Comparison of ENCODE assay signal across 18 cellular contexts in the genomic region with DNA sequence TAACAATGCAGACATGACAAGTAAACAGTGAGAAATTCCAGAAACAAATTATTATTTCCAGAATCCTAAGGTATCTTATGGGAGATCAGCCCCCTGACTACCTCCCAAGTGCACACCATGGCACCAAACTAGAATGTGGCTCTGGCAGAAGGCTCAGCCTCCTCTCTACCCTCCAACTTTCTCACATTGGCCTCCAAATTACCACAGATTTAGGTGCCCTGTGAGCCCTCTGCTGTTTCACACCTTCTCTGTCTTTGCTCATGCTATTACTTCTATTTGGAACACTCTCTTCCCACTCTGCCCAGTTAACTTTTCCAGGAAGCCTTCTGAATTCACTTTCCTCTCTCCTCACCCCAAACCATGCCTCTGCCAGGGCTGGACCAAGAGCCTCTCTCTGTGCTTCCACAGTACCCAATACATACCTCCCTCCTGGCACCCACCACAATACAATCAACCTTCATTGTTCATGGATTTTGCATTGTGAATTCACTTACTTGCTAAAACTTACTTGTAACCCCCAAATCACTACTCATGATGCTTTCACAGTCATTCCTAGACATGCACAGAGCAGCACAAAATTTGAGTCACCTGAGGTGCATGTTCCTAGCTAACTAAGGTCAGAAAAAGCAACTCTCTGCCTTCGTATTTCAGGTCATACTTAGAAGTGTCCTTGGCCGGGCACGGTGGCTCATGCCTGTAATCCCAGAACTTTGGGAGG. TPM values are rescaled to one million over a fixed set of nuclear protein-coding genes. Genes with fewer than 3 reads are reported as not detected.
DNase-seq lines count a peak whose midpoint lies in the region; ATAC-seq and TF ChIP-seq lines count a peak whose summit lies in the region.
"Had no signal": no experiment of that assay in that cellular context is flagged by ENCODE, and none has a peak within 500 bp of the region (broad histone marks: within the 10 kb centered on the region; RNA-seq: fewer than 3 reads in every experiment).

No MANE protein-coding gene starts in this region.

- ATAC-seq in WTC11, result no peak
- ATAC-seq in effector memory CD8-positive, alpha-beta T cell (replicated peaks), result peak; percentile 72
- no peak for ATAC-seq in GM18519 (IDR thresholded peaks at IDR 0.05; ENCODE audit: low FRiP score, unreplicated experiment)
- ATAC-seq: Right ventricle myocardium inferior had no signal

- H3K4me1 Mint-ChIP-seq in WTC11, result no peaks in the 10 kb centered on the region
- peaks cover 38 to 41% of the 10 kb centered on the region in 2 donors for H3K4me1 Mint-ChIP-seq in effector memory CD8-positive, alpha-beta T cell (ENCODE audit: low read depth in 2 of 2)
- H3K4me1 Mint-ChIP-seq: nephron had no signal

- peaks cover 14% of the 10 kb centered on the region; the same call in 1 of the 2 replicates for H3K36me3 Mint-ChIP-seq in WTC11
- H3K36me3 Mint-ChIP-seq in effector memory CD8-positive, alpha-beta T cell (ENCODE audit: insufficient read depth), result peaks cover 32% of the 10 kb centered on the region

- in situ Hi-C loops in ACHN (cut with HindIII; ENCODE audit: low pct_ligation_motif_present, low pct_unique_long_range_greater_than_20kb, low sequenced_read_pairs), result no loop called here

- no peaks in the 10 kb centered on the region for H3K9me3 Mint-ChIP-seq in WTC11
- no peaks in the 10 kb centered on the region for H3K9me3 Mint-ChIP-seq in effector memory CD8-positive, alpha-beta T cell
- H3K9me3 Mint-ChIP-seq: nephron had no signal

- peak; percentile 46 for DNase-seq in stimulated activated CD4-positive, alpha-beta T cell treated with anti-CD3 and anti-CD28 coated beads, Interleukin-1b, Interleukin-23, amount 100 ng/mL, for 48 hours
- DNase-seq in stimulated activated CD4-positive, alpha-beta T cell treated with anti-CD3 and anti-CD28 coated beads, Interleukin-4, amount 100 ng/mL, for 4 hours, result no peak
- DNase-seq in WTC11 (ENCODE audit: low spot score), result no peak
- no peak for DNase-seq in effector memory CD8-positive, alpha-beta T cell
- no peak for DNase-seq in NCI-H2196 treated with DMSO at 0.1 percent for 48 hours (lab: John Stamatoyannopoulos, UW; ENCODE audit: unreplicated experiment)
- DNase-seq in ACHN, result no peak
- DNase-seq: AML-193; brain microvascular endothelial cell; Caco-2; mesenchymal stem cell; MV-4-11; NCI-H1694; NCI-H774; stimulated activated naive CD4-positive, alpha-beta T cell; transverse colon had no signal

- no peak for TF ChIP-seq CTCF in WTC11 (IDR thresholded peaks at IDR 0.05)

- H3K27me3 Mint-ChIP-seq in WTC11 (ENCODE audit: low read depth), result no peaks in the 10 kb centered on the region
- no peaks in the 10 kb centered on the region for H3K27me3 Mint-ChIP-seq in effector memory CD8-positive, alpha-beta T cell

- no peak overlapping the region for H3K4me3 Mint-ChIP-seq in WTC11
- peak overlapping the region; percentile 32 to 39 for H3K4me3 Mint-ChIP-seq in effector memory CD8-positive, alpha-beta T cell
- H3K4me3 Mint-ChIP-seq: nephron had no signal

- peak overlapping the region; percentile 12; the same call in 1 of the 2 replicates for H3K27ac Mint-ChIP-seq in WTC11
- peak overlapping the region in 1 of 2 donors; percentile 8 for H3K27ac Mint-ChIP-seq in effector memory CD8-positive, alpha-beta T cell
- H3K27ac Mint-ChIP-seq: nephron had no signal

- POLR2A ChIA-PET in WTC11 (lab: Charles Lee), result no interaction called here

- CTCF ChIA-PET in WTC11 (lab: Charles Lee), result interaction anchor here (3.9 kb wide), 1 partner anchor 27 kb away, joined by 12 read pairs; no protein-coding TSS in a partner anchor

TF ChIP-seq in WTC11, 78 proteins besides CTCF, POLR2A, EP300 and RAD21 (continues in another document):
- no peak for TF ChIP-seq IRF2 (CRISPR knock-in tag; IDR thresholded peaks at IDR 0.05; ENCODE audit: borderline replicate concordance, low read depth)
- TF ChIP-seq, protein P1, sequence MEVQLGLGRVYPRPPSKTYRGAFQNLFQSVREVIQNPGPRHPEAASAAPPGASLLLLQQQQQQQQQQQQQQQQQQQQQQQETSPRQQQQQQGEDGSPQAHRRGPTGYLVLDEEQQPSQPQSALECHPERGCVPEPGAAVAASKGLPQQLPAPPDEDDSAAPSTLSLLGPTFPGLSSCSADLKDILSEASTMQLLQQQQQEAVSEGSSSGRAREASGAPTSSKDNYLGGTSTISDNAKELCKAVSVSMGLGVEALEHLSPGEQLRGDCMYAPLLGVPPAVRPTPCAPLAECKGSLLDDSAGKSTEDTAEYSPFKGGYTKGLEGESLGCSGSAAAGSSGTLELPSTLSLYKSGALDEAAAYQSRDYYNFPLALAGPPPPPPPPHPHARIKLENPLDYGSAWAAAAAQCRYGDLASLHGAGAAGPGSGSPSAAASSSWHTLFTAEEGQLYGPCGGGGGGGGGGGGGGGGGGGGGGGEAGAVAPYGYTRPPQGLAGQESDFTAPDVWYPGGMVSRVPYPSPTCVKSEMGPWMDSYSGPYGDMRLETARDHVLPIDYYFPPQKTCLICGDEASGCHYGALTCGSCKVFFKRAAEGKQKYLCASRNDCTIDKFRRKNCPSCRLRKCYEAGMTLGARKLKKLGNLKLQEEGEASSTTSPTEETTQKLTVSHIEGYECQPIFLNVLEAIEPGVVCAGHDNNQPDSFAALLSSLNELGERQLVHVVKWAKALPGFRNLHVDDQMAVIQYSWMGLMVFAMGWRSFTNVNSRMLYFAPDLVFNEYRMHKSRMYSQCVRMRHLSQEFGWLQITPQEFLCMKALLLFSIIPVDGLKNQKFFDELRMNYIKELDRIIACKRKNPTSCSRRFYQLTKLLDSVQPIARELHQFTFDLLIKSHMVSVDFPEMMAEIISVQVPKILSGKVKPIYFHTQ (CRISPR knock-in tag; IDR thresholded peaks at IDR 0.05), result no peak
- no peak for TF ChIP-seq CBFB (CRISPR knock-in tag; IDR thresholded peaks at IDR 0.05; ENCODE audit: low read depth)
- TF ChIP-seq, protein P2, sequence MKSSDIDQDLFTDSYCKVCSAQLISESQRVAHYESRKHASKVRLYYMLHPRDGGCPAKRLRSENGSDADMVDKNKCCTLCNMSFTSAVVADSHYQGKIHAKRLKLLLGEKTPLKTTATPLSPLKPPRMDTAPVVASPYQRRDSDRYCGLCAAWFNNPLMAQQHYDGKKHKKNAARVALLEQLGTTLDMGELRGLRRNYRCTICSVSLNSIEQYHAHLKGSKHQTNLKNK (CRISPR knock-in tag; IDR thresholded peaks at IDR 0.05), result no peak
- TF ChIP-seq TEAD1 (CRISPR knock-in tag; IDR thresholded peaks at IDR 0.05), result no peak
- TF ChIP-seq, protein P3, sequence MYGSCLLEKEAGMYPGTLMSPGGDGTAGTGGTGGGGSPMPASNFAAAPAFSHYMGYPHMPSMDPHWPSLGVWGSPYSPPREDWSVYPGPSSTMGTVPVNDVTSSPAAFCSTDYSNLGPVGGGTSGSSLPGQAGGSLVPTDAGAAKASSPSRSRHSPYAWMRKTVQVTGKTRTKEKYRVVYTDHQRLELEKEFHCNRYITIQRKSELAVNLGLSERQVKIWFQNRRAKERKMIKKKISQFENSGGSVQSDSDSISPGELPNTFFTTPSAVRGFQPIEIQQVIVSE (CRISPR knock-in tag; IDR thresholded peaks at IDR 0.05; ENCODE audit: borderline replicate concordance), result no peak
- no peak for TF ChIP-seq ZNF138 (CRISPR knock-in tag; conservative IDR thresholded peaks at IDR 0.05)
- TF ChIP-seq, protein P4, sequence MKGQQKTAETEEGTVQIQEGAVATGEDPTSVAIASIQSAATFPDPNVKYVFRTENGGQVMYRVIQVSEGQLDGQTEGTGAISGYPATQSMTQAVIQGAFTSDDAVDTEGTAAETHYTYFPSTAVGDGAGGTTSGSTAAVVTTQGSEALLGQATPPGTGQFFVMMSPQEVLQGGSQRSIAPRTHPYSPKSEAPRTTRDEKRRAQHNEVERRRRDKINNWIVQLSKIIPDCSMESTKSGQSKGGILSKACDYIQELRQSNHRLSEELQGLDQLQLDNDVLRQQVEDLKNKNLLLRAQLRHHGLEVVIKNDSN (CRISPR knock-in tag; IDR thresholded peaks at IDR 0.05), result no peak
- TF ChIP-seq, protein P5, sequence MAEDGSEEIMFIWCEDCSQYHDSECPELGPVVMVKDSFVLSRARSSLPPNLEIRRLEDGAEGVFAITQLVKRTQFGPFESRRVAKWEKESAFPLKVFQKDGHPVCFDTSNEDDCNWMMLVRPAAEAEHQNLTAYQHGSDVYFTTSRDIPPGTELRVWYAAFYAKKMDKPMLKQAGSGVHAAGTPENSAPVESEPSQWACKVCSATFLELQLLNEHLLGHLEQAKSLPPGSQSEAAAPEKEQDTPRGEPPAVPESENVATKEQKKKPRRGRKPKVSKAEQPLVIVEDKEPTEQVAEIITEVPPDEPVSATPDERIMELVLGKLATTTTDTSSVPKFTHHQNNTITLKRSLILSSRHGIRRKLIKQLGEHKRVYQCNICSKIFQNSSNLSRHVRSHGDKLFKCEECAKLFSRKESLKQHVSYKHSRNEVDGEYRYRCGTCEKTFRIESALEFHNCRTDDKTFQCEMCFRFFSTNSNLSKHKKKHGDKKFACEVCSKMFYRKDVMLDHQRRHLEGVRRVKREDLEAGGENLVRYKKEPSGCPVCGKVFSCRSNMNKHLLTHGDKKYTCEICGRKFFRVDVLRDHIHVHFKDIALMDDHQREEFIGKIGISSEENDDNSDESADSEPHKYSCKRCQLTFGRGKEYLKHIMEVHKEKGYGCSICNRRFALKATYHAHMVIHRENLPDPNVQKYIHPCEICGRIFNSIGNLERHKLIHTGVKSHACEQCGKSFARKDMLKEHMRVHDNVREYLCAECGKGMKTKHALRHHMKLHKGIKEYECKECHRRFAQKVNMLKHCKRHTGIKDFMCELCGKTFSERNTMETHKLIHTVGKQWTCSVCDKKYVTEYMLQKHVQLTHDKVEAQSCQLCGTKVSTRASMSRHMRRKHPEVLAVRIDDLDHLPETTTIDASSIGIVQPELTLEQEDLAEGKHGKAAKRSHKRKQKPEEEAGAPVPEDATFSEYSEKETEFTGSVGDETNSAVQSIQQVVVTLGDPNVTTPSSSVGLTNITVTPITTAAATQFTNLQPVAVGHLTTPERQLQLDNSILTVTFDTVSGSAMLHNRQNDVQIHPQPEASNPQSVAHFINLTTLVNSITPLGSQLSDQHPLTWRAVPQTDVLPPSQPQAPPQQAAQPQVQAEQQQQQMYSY (CRISPR knock-in tag; IDR thresholded peaks at IDR 0.05), result no peak
- TF ChIP-seq FOXP1 (CRISPR knock-in tag; IDR thresholded peaks at IDR 0.05; ENCODE audit: borderline replicate concordance), result no peak
- no peak for TF ChIP-seq SOX15 (CRISPR knock-in tag; IDR thresholded peaks at IDR 0.05)
- TF ChIP-seq ZNF396 (CRISPR knock-in tag; IDR thresholded peaks at IDR 0.05; ENCODE audit: borderline replicate concordance), result no peak
- TF ChIP-seq ATF1 (CRISPR knock-in tag; IDR thresholded peaks at IDR 0.05), result no peak
- no peak for TF ChIP-seq NFYB (CRISPR knock-in tag; conservative IDR thresholded peaks at IDR 0.05; ENCODE audit: low read depth)
- TF ChIP-seq RORB (CRISPR knock-in tag; IDR thresholded peaks at IDR 0.05), result no peak

RNA-seq across cellular contexts. Expression of a gene that starts 31.4 kb away (rescaled TPM):
- 25.6 to 27.2 TPM (median 25.9 TPM) in 3 replicates for total RNA-seq in WTC11 (2021)

RNA-seq across cellular contexts. Expression of a gene that starts 31.6 kb away (rescaled TPM):
- total RNA-seq in WTC11 (2021), result 4.6 to 6.9 TPM (median 5.1 TPM) in 3 replicates
